In genomic region chr16:62545039-62545438, GRCh38 we compare ENCODE assay signal across 22 cellular contexts.
"Had no signal": no experiment of that assay in that cellular context is flagged by ENCODE, and none has a peak within 500 bp of the region (broad histone marks: within the 10 kb centered on the region; RNA-seq: fewer than 3 reads in every experiment).

No MANE protein-coding gene starts in this region.

- H3K9me3 ChIP-seq: right lobe of liver, thyroid gland, vagina had no signal

- DNase-seq: dermis blood vessel endothelial cell; effector memory CD8-positive, alpha-beta T cell; hypothalamus; kidney; mucosa of descending colon; naive B cell; right lobe of liver; stimulated activated CD4-positive, alpha-beta T cell treated with anti-CD3 and anti-CD28 coated beads, Interleukin-12 subunit alpha, Interleukin-12 subunit beta, amount 100 ng/mL, for 4 hours; stimulated activated CD4-positive, alpha-beta T cell treated with anti-CD3 and anti-CD28 coated beads, Interleukin-1b, Interleukin-23, amount 100 ng/mL, for 48 hours; stimulated activated CD4-positive, alpha-beta T cell treated with anti-CD3 and anti-CD28 coated beads, Interleukin-4, amount 100 ng/mL, for 1 hour; stimulated activated CD8-positive, alpha-beta memory T cell treated with anti-CD3 and anti-CD28 coated beads, Interleukin-4, amount 100 ng/mL, for 48 hours; stimulated activated naive CD4-positive, alpha-beta T cell; stimulated activated naive CD8-positive, alpha-beta T cell treated with anti-CD3 and anti-CD28 coated beads, Interleukin-15, amount 100 ng/mL, for 72 hours; thyroid gland; trophoblast cell had no signal

- H3K36me3 Mint-ChIP-seq: memory B cell, mesothelial cell of epicardium, naive B cell had no signal

- H3K27me3 Mint-ChIP-seq: effector memory CD8-positive, alpha-beta T cell; memory B cell; naive B cell; natural killer cell treated with Interleukin-12 subunit alpha and Interleukin-12 subunit beta and Interleukin-15 and Interleukin-18, amount 100 ng/mL, for 72 hours; progenitor cell of endocrine pancreas; stimulated activated naive CD8-positive, alpha-beta T cell treated with anti-CD3 and anti-CD28 coated beads, Interleukin-15, amount 100 ng/mL, for 72 hours had no signal

- H3K4me3 Mint-ChIP-seq: effector memory CD8-positive, alpha-beta T cell; memory B cell; mesothelial cell of epicardium; naive B cell; natural killer cell treated with Interleukin-12 subunit alpha and Interleukin-12 subunit beta and Interleukin-15 and Interleukin-18, amount 100 ng/mL, for 72 hours; neural crest cell; stimulated activated naive CD8-positive, alpha-beta T cell treated with anti-CD3 and anti-CD28 coated beads, Interleukin-15, amount 100 ng/mL, for 72 hours had no signal

- H3K27ac Mint-ChIP-seq: effector memory CD8-positive, alpha-beta T cell; memory B cell; mesothelial cell of epicardium; naive B cell; natural killer cell treated with Interleukin-12 subunit alpha and Interleukin-12 subunit beta and Interleukin-15 and Interleukin-18, amount 100 ng/mL, for 72 hours; progenitor cell of endocrine pancreas; stimulated activated naive CD8-positive, alpha-beta T cell treated with anti-CD3 and anti-CD28 coated beads, Interleukin-15, amount 100 ng/mL, for 72 hours had no signal

- ATAC-seq: effector memory CD8-positive, alpha-beta T cell; left lobe of liver; mucosa of descending colon; natural killer cell treated with Interleukin-12 subunit alpha and Interleukin-12 subunit beta and Interleukin-15 and Interleukin-18, amount 100 ng/mL, for 72 hours; right lobe of liver; stimulated activated naive CD8-positive, alpha-beta T cell treated with anti-CD3 and anti-CD28 coated beads, Interleukin-15, amount 100 ng/mL, for 72 hours had no signal

- H3K4me1 Mint-ChIP-seq: memory B cell; mesothelial cell of epicardium; naive B cell; stimulated activated naive CD8-positive, alpha-beta T cell treated with anti-CD3 and anti-CD28 coated beads, Interleukin-15, amount 100 ng/mL, for 72 hours had no signal

- H3K9me3 Mint-ChIP-seq: mesothelial cell of epicardium, neural crest cell had no signal
